In the genomic region with DNA sequence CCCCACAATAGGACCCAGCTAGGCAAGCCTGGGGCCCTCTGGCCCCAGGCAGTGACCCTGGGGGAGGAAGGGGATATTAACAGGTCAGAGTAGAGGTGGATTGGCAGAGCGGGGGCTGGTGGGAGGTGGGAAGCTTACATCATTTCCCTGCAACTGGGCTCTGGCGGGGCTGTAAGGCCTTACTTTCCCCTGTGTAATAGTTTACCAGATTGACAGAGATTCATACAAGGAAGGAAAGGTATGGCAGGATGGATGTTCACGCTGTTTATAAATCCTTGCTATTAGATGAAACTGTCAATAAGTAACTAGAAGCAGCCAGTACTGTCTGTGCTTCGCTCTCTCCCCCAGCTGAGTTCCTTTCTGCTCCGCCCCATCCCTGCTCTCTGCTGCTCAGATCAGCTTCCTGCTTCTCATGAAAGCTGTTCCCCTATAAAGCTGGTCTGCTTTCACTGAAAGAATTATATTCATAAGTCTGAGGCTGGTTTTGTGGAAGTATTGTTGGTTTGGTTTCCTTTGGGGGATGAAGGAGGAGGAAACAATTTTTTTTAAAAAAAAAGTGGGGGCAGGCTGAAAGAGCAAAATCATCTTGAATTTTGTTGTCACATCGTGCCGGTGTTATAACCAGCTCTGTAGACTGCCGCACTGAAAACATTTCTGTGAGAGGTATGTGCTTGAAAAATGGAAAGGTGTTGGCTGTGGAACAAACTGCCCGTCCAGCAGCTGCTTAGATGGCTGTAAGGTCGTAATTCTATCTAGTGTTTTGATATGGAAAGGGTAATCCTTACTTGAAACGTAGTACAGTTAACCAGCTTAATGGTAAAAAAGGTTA, we compare ENCODE assay signal across 1 cellular context.
A peak's percentile ranks its signal among the peaks of the same experiment; 100 is the strongest.
TF ChIP-seq lines count a peak whose summit lies in the region.

No MANE protein-coding gene starts in this region.

TF ChIP-seq in HepG2, 621 proteins besides CTCF, POLR2A, EP300 and RAD21 (continued from another document and continues in another):
- TF ChIP-seq, protein P1, sequence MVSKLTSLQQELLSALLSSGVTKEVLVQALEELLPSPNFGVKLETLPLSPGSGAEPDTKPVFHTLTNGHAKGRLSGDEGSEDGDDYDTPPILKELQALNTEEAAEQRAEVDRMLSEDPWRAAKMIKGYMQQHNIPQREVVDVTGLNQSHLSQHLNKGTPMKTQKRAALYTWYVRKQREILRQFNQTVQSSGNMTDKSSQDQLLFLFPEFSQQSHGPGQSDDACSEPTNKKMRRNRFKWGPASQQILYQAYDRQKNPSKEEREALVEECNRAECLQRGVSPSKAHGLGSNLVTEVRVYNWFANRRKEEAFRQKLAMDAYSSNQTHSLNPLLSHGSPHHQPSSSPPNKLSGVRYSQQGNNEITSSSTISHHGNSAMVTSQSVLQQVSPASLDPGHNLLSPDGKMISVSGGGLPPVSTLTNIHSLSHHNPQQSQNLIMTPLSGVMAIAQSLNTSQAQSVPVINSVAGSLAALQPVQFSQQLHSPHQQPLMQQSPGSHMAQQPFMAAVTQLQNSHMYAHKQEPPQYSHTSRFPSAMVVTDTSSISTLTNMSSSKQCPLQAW (CRISPR knock-in tag; IDR thresholded peaks at IDR 0.05): peak; percentile 71; the same call in 1 of the 2 replicates
- TF ChIP-seq GTF3A (CRISPR knock-in tag; conservative IDR thresholded peaks at IDR 0.05): no peak
- peak; percentile 43; the same call in 1 of the 2 replicates for TF ChIP-seq RXRB (CRISPR knock-in tag; IDR thresholded peaks at IDR 0.05; ENCODE audit: borderline replicate concordance)
- TF ChIP-seq, protein P2, sequence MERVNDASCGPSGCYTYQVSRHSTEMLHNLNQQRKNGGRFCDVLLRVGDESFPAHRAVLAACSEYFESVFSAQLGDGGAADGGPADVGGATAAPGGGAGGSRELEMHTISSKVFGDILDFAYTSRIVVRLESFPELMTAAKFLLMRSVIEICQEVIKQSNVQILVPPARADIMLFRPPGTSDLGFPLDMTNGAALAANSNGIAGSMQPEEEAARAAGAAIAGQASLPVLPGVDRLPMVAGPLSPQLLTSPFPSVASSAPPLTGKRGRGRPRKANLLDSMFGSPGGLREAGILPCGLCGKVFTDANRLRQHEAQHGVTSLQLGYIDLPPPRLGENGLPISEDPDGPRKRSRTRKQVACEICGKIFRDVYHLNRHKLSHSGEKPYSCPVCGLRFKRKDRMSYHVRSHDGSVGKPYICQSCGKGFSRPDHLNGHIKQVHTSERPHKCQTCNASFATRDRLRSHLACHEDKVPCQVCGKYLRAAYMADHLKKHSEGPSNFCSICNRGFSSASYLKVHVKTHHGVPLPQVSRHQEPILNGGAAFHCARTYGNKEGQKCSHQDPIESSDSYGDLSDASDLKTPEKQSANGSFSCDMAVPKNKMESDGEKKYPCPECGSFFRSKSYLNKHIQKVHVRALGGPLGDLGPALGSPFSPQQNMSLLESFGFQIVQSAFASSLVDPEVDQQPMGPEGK (CRISPR knock-in tag; IDR thresholded peaks at IDR 0.05): peak; percentile 96
- TF ChIP-seq CBX2 (IDR thresholded peaks at IDR 0.05; ENCODE audit: low read depth, low read length): no peak
- TF ChIP-seq CBX2 (CRISPR knock-in tag; IDR thresholded peaks at IDR 0.05; ENCODE audit: low read depth): no peak
- TF ChIP-seq, protein P3, sequence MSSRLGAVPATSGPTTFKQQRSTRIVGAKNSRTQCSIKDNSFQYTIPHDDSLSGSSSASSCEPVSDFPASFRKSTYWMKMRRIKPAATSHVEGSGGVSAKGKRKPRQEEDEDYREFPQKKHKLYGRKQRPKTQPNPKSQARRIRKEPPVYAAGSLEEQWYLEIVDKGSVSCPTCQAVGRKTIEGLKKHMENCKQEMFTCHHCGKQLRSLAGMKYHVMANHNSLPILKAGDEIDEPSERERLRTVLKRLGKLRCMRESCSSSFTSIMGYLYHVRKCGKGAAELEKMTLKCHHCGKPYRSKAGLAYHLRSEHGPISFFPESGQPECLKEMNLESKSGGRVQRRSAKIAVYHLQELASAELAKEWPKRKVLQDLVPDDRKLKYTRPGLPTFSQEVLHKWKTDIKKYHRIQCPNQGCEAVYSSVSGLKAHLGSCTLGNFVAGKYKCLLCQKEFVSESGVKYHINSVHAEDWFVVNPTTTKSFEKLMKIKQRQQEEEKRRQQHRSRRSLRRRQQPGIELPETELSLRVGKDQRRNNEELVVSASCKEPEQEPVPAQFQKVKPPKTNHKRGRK (CRISPR knock-in tag; IDR thresholded peaks at IDR 0.05): no peak
- peak; percentile 42; the same call in 1 of the 2 replicates for TF ChIP-seq FOXK1 (CRISPR knock-in tag; IDR thresholded peaks at IDR 0.05; ENCODE audit: borderline replicate concordance, low read depth)
- peak; percentile 34; the same call in 1 of the 2 replicates for TF ChIP-seq NR2F2 (IDR thresholded peaks at IDR 0.05; ENCODE audit: borderline replicate concordance, low read depth)
- no peak for TF ChIP-seq ATF7-NPFF (CRISPR knock-in tag; IDR thresholded peaks at IDR 0.05; ENCODE audit: low read depth)
- TF ChIP-seq REL (CRISPR knock-in tag; conservative IDR thresholded peaks at IDR 0.05): no peak
- TF ChIP-seq PHF20 (CRISPR knock-in tag; IDR thresholded peaks at IDR 0.05): 0 out of 2 replicates have a peak, but pooled peaks have one; percentile 29
- peak; percentile 46; the same call in 1 of the 2 replicates for TF ChIP-seq CEBPG (CRISPR knock-in tag; IDR thresholded peaks at IDR 0.05)
- no peak for TF ChIP-seq PCBP1 (IDR thresholded peaks at IDR 0.05; ENCODE audit: borderline replicate concordance, low read depth, low read length)
- TF ChIP-seq ZC3H13 (CRISPR knock-in tag; IDR thresholded peaks at IDR 0.05): no peak
- no peak for TF ChIP-seq ADNP (CRISPR knock-in tag; IDR thresholded peaks at IDR 0.05)
- no peak for TF ChIP-seq RCOR2 (CRISPR knock-in tag; IDR thresholded peaks at IDR 0.05)
- TF ChIP-seq ZFY (CRISPR knock-in tag; IDR thresholded peaks at IDR 0.05): peak; percentile 39; the same call in 1 of the 2 replicates
- no peak for TF ChIP-seq ZNF124 (CRISPR knock-in tag; IDR thresholded peaks at IDR 0.05)
- TF ChIP-seq SRSF4 (IDR thresholded peaks at IDR 0.05; ENCODE audit: low read depth, low read length, poor library complexity, severe bottlenecking): no peak
- peak; percentile 69; the same call in 1 of the 2 replicates for TF ChIP-seq POGZ (CRISPR knock-in tag; IDR thresholded peaks at IDR 0.05)
- TF ChIP-seq SMAD3 (CRISPR knock-in tag; IDR thresholded peaks at IDR 0.05): 0 out of 2 replicates have a peak, but pooled peaks have one; percentile 29
- TF ChIP-seq ZNF781 (CRISPR knock-in tag; IDR thresholded peaks at IDR 0.05; ENCODE audit: borderline replicate concordance, not compliant biosample characterization): no peak
- TF ChIP-seq RFXAP (CRISPR knock-in tag; IDR thresholded peaks at IDR 0.05; ENCODE audit: borderline replicate concordance): no peak
- no peak for TF ChIP-seq SSRP1 (CRISPR knock-in tag; IDR thresholded peaks at IDR 0.05)
- no peak for TF ChIP-seq ZNF263 (CRISPR knock-in tag; IDR thresholded peaks at IDR 0.05)
- peak; percentile 53; the same call in 1 of the 2 replicates for TF ChIP-seq MIXL1 (CRISPR knock-in tag; IDR thresholded peaks at IDR 0.05)
- TF ChIP-seq, protein P4, sequence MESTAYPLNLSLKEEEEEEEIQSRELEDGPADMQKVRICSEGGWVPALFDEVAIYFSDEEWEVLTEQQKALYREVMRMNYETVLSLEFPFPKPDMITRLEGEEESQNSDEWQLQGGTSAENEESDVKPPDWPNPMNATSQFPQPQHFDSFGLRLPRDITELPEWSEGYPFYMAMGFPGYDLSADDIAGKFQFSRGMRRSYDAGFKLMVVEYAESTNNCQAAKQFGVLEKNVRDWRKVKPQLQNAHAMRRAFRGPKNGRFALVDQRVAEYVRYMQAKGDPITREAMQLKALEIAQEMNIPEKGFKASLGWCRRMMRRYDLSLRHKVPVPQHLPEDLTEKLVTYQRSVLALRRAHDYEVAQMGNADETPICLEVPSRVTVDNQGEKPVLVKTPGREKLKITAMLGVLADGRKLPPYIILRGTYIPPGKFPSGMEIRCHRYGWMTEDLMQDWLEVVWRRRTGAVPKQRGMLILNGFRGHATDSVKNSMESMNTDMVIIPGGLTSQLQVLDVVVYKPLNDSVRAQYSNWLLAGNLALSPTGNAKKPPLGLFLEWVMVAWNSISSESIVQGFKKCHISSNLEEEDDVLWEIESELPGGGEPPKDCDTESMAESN (CRISPR knock-in tag; conservative IDR thresholded peaks at IDR 0.05): no peak
- TF ChIP-seq, protein P5, sequence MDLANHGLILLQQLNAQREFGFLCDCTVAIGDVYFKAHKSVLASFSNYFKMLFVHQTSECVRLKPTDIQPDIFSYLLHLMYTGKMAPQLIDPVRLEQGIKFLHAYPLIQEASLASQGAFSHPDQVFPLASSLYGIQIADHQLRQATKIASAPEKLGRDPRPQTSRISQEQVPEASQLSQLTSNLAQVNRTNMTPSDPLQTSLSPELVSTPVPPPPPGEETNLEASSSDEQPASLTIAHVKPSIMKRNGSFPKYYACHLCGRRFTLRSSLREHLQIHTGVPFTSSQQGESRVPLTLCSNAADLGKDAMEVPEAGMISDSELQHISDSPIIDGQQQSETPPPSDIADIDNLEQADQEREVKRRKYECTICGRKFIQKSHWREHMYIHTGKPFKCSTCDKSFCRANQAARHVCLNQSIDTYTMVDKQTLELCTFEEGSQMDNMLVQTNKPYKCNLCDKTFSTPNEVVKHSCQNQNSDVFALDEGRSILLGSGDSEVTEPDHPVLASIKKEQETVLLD (CRISPR knock-in tag; IDR thresholded peaks at IDR 0.05; ENCODE audit: low read depth): no peak
- TF ChIP-seq, protein P6, sequence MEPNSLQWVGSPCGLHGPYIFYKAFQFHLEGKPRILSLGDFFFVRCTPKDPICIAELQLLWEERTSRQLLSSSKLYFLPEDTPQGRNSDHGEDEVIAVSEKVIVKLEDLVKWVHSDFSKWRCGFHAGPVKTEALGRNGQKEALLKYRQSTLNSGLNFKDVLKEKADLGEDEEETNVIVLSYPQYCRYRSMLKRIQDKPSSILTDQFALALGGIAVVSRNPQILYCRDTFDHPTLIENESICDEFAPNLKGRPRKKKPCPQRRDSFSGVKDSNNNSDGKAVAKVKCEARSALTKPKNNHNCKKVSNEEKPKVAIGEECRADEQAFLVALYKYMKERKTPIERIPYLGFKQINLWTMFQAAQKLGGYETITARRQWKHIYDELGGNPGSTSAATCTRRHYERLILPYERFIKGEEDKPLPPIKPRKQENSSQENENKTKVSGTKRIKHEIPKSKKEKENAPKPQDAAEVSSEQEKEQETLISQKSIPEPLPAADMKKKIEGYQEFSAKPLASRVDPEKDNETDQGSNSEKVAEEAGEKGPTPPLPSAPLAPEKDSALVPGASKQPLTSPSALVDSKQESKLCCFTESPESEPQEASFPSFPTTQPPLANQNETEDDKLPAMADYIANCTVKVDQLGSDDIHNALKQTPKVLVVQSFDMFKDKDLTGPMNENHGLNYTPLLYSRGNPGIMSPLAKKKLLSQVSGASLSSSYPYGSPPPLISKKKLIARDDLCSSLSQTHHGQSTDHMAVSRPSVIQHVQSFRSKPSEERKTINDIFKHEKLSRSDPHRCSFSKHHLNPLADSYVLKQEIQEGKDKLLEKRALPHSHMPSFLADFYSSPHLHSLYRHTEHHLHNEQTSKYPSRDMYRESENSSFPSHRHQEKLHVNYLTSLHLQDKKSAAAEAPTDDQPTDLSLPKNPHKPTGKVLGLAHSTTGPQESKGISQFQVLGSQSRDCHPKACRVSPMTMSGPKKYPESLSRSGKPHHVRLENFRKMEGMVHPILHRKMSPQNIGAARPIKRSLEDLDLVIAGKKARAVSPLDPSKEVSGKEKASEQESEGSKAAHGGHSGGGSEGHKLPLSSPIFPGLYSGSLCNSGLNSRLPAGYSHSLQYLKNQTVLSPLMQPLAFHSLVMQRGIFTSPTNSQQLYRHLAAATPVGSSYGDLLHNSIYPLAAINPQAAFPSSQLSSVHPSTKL (CRISPR knock-in tag; IDR thresholded peaks at IDR 0.05): peak; percentile 58
- TF ChIP-seq GATAD1 (CRISPR knock-in tag; IDR thresholded peaks at IDR 0.05): peak; percentile 44; the same call in 1 of the 2 replicates
- TF ChIP-seq ZNF530 (CRISPR knock-in tag; IDR thresholded peaks at IDR 0.05; ENCODE audit: low read depth): no peak
- peak; percentile 61 for TF ChIP-seq GATAD2A (CRISPR knock-in tag; IDR thresholded peaks at IDR 0.05)
- TF ChIP-seq ZNF44 (CRISPR knock-in tag; IDR thresholded peaks at IDR 0.05): no peak
- TF ChIP-seq KAT8 (CRISPR knock-in tag; IDR thresholded peaks at IDR 0.05): peak; percentile 40; the same call in 1 of the 2 replicates
- no peak for TF ChIP-seq ZNF343 (CRISPR knock-in tag; IDR thresholded peaks at IDR 0.05)
- TF ChIP-seq HMG20A (CRISPR knock-in tag; IDR thresholded peaks at IDR 0.05; ENCODE audit: borderline replicate concordance): no peak
- TF ChIP-seq RBAK (CRISPR knock-in tag; IDR thresholded peaks at IDR 0.05): no peak
- TF ChIP-seq ZSCAN25 (CRISPR knock-in tag; IDR thresholded peaks at IDR 0.05): peak; percentile 88
- no peak for TF ChIP-seq SP140L (CRISPR knock-in tag; IDR thresholded peaks at IDR 0.05; ENCODE audit: borderline replicate concordance)
- TF ChIP-seq ZNF552 (CRISPR knock-in tag; IDR thresholded peaks at IDR 0.05; ENCODE audit: borderline replicate concordance): no peak
- TF ChIP-seq SMAD9 (CRISPR knock-in tag; IDR thresholded peaks at IDR 0.05): no peak
- TF ChIP-seq DNMT3B (CRISPR knock-in tag; conservative IDR thresholded peaks at IDR 0.05): no peak
- peak; percentile 35; the same call in 1 of the 2 replicates for TF ChIP-seq FOXA3 (CRISPR knock-in tag; IDR thresholded peaks at IDR 0.05)
- no peak for TF ChIP-seq JDP2 (CRISPR knock-in tag; IDR thresholded peaks at IDR 0.05; ENCODE audit: borderline replicate concordance)
- TF ChIP-seq ZFX (CRISPR knock-in tag; IDR thresholded peaks at IDR 0.05; ENCODE audit: low read depth): peak; percentile 51
- TF ChIP-seq, protein P7, sequence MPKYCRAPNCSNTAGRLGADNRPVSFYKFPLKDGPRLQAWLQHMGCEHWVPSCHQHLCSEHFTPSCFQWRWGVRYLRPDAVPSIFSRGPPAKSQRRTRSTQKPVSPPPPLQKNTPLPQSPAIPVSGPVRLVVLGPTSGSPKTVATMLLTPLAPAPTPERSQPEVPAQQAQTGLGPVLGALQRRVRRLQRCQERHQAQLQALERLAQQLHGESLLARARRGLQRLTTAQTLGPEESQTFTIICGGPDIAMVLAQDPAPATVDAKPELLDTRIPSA (CRISPR knock-in tag; IDR thresholded peaks at IDR 0.05; ENCODE audit: borderline replicate concordance): no peak
- TF ChIP-seq TP53 (CRISPR knock-in tag; conservative IDR thresholded peaks at IDR 0.05): no peak
- TF ChIP-seq, protein P8, sequence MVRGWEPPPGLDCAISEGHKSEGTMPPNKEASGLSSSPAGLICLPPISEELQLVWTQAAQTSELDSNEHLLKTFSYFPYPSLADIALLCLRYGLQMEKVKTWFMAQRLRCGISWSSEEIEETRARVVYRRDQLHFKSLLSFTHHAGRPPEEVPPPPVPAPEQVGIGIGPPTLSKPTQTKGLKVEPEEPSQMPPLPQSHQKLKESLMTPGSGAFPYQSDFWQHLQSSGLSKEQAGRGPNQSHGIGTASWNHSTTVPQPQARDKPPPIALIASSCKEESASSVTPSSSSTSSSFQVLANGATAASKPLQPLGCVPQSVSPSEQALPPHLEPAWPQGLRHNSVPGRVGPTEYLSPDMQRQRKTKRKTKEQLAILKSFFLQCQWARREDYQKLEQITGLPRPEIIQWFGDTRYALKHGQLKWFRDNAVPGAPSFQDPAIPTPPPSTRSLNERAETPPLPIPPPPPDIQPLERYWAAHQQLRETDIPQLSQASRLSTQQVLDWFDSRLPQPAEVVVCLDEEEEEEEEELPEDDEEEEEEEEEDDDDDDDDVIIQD (CRISPR knock-in tag; IDR thresholded peaks at IDR 0.05; ENCODE audit: low read depth): peak; percentile 30; the same call in 1 of the 2 replicates
- TF ChIP-seq ATRX (CRISPR knock-in tag; IDR thresholded peaks at IDR 0.05; ENCODE audit: borderline replicate concordance): no peak
